24 cellular contexts compared by ENCODE assay signal in genomic region chr14:102625564-102626296, GRCh38. TPM values are rescaled to one million over a fixed set of nuclear protein-coding genes. Genes with fewer than 3 reads are reported as not detected.
DNase-seq lines count a peak whose midpoint lies in the region; ATAC-seq and TF ChIP-seq lines count a peak whose summit lies in the region.
"Had no signal": no experiment of that assay in that cellular context is flagged by ENCODE, and none has a peak within 500 bp of the region (broad histone marks: within the 10 kb centered on the region; RNA-seq: fewer than 3 reads in every experiment).

No MANE protein-coding gene starts in this region.

- peak overlapping the region in 2 of 11 experiments; percentile 32 to 37; a peak in 3 of 22 replicates for H3K27ac ChIP-seq in BLaER1 treated with 17β-estradiol and CSF1 and Interleukin-3, amounts not matched to agents 10 nM and 100 nM
- H3K27ac ChIP-seq in DOHH2 (ENCODE audit: low read depth, low read length) (0 out of 2 replicates have a peak overlapping the region, but pooled peaks have one; percentile 5), heart left ventricle (no peak overlapping the region)
- H3K27ac ChIP-seq: colonic mucosa, esophagus muscularis mucosa, foreskin keratinocyte, prostate gland, transverse colon had no signal

- no peaks in the 10 kb centered on the region for H3K9me3 Mint-ChIP-seq in activated naive CD8-positive, alpha-beta T cell treated with anti-CD3 and anti-CD28 coated beads for 36 hours
- H3K9me3 Mint-ChIP-seq in naive B cell, result peaks cover 0 to 2% (median 0%) of the 10 kb centered on the region in 7 donors
- H3K9me3 Mint-ChIP-seq: activated T-cell treated with anti-CD3 and anti-CD28 coated beads, Interleukin-2, amount 50 U/mL, for 4 hours; effector memory CD8-positive, alpha-beta T cell; T-helper 1 cell treated with Interleukin-12 subunit alpha and Interleukin-12 subunit beta and Interleukin-4 antibody, amounts not matched to agents 30 μg/mL and 1 μg/mL, for 36 hours had no signal

- peaks cover 13 to 80% (median 56%) of the 10 kb centered on the region in 11 experiments; a peak in 21 of 22 replicates for H3K36me3 ChIP-seq in BLaER1 treated with 17β-estradiol and CSF1 and Interleukin-3, amounts not matched to agents 10 nM and 100 nM
- H3K36me3 ChIP-seq in DOHH2 (ENCODE audit: control insufficient read depth, low read length) (peaks cover 19% of the 10 kb centered on the region), heart left ventricle (no peaks in the 10 kb centered on the region)
- H3K36me3 ChIP-seq: cardiac muscle cell, colonic mucosa, prostate gland, transverse colon had no signal

- H3K79me2 ChIP-seq in DOHH2 (ENCODE audit: control insufficient read depth, low read length), result peaks cover 95% of the 10 kb centered on the region

- H3K4me1 Mint-ChIP-seq in activated naive CD8-positive, alpha-beta T cell treated with anti-CD3 and anti-CD28 coated beads for 36 hours, result peaks cover 36% of the 10 kb centered on the region
- peaks cover 41 to 75% (median 66%) of the 10 kb centered on the region in 3 donors for H3K4me1 Mint-ChIP-seq in naive B cell

- H3K27me3 ChIP-seq in BLaER1 treated with 17β-estradiol and CSF1 and Interleukin-3, amounts not matched to agents 10 nM and 100 nM, result no peaks in the 10 kb centered on the region
- H3K27me3 ChIP-seq in DOHH2 (ENCODE audit: control insufficient read depth, low read length) (no peaks in the 10 kb centered on the region), heart left ventricle (no peaks in the 10 kb centered on the region)
- H3K27me3 ChIP-seq: cardiac muscle cell, colonic mucosa, esophagus muscularis mucosa, foreskin keratinocyte, transverse colon had no signal

- ATAC-seq in naive B cell (ENCODE audit: low read depth in 2 of 2) (no peak), heart left ventricle (no peak)
- ATAC-seq: effector memory CD8-positive, alpha-beta T cell; foreskin keratinocyte had no signal

- no peaks in the 10 kb centered on the region for H3K27me3 Mint-ChIP-seq in activated naive CD8-positive, alpha-beta T cell treated with anti-CD3 and anti-CD28 coated beads for 36 hours
- H3K27me3 Mint-ChIP-seq in naive B cell, result no peaks in the 10 kb centered on the region
- H3K27me3 Mint-ChIP-seq: effector memory CD8-positive, alpha-beta T cell had no signal

- no peak overlapping the region for H3K4me3 ChIP-seq in BLaER1 treated with 17β-estradiol and CSF1 and Interleukin-3, amounts not matched to agents 10 nM and 100 nM
- no peak overlapping the region for H3K4me3 ChIP-seq in DOHH2 (ENCODE audit: low read length)
- H3K4me3 ChIP-seq in heart left ventricle, result no peak overlapping the region
- H3K4me3 ChIP-seq: cardiac muscle cell, colonic mucosa, esophagus muscularis mucosa, prostate gland, transverse colon had no signal

- H3K27ac Mint-ChIP-seq in activated naive CD8-positive, alpha-beta T cell treated with anti-CD3 and anti-CD28 coated beads for 36 hours, result peak overlapping the region; percentile 3
- H3K27ac Mint-ChIP-seq in naive B cell, result peak overlapping the region in 5 of 6 donors; percentile 3 to 73 (median 14)
- H3K27ac Mint-ChIP-seq: effector memory CD8-positive, alpha-beta T cell; T-helper 1 cell treated with Interleukin-12 subunit alpha and Interleukin-12 subunit beta and Interleukin-4 antibody, amounts not matched to agents 30 μg/mL and 1 μg/mL, for 36 hours had no signal

- peak overlapping the region in 1 of 11 experiments; percentile 2; a peak in 2 of 22 replicates for H3K9ac ChIP-seq in BLaER1 treated with 17β-estradiol and CSF1 and Interleukin-3, amounts not matched to agents 10 nM and 100 nM

- peaks cover 91 to 100% (median 98%) of the 10 kb centered on the region in 11 experiments for H4K20me1 ChIP-seq in BLaER1 treated with 17β-estradiol and CSF1 and Interleukin-3, amounts not matched to agents 10 nM and 100 nM
- H4K20me1 ChIP-seq in DOHH2 (ENCODE audit: control insufficient read depth, insufficient read depth, low read depth, low read length), result peaks cover 11% of the 10 kb centered on the region

- no peak for TF ChIP-seq CTCF in DOHH2 (IDR thresholded peaks at IDR 0.05; ENCODE audit: low read depth, low read length, poor library complexity, severe bottlenecking)
- no peak for TF ChIP-seq CTCF in heart left ventricle (IDR thresholded peaks at IDR 0.05)

- peak overlapping the region in 7 of 11 experiments; percentile 1 to 89 (median 72); a peak in 8 of 22 replicates for H3K4me2 ChIP-seq in BLaER1 treated with 17β-estradiol and CSF1 and Interleukin-3, amounts not matched to agents 10 nM and 100 nM
- H3K4me2 ChIP-seq in DOHH2 (ENCODE audit: low read length), result no peak overlapping the region

- no peaks in the 10 kb centered on the region for H3K9me3 ChIP-seq in BLaER1 treated with 17β-estradiol and CSF1 and Interleukin-3, amounts not matched to agents 10 nM and 100 nM (replicated peaks in 1 of 11)
- H3K9me3 ChIP-seq in DOHH2 (ENCODE audit: control insufficient read depth, insufficient read depth, low read length) (no peaks in the 10 kb centered on the region), heart left ventricle (no peaks in the 10 kb centered on the region)
- H3K9me3 ChIP-seq: colonic mucosa, esophagus muscularis mucosa, prostate gland, transverse colon had no signal

- no peaks in the 10 kb centered on the region for H3F3A ChIP-seq in DOHH2 (ENCODE audit: control insufficient read depth, insufficient read depth)

- H3K4me3 Mint-ChIP-seq in activated naive CD8-positive, alpha-beta T cell treated with anti-CD3 and anti-CD28 coated beads for 36 hours, result no peak overlapping the region
- H3K4me3 Mint-ChIP-seq in naive B cell, result no peak overlapping the region
- H3K4me3 Mint-ChIP-seq: activated T-cell treated with anti-CD3 and anti-CD28 coated beads, Interleukin-2, amount 50 U/mL, for 4 hours; effector memory CD8-positive, alpha-beta T cell; T-helper 1 cell treated with Interleukin-12 subunit alpha and Interleukin-12 subunit beta and Interleukin-4 antibody, amounts not matched to agents 30 μg/mL and 1 μg/mL, for 36 hours had no signal

- H3K36me3 Mint-ChIP-seq in activated naive CD8-positive, alpha-beta T cell treated with anti-CD3 and anti-CD28 coated beads for 36 hours, result peaks cover 10% of the 10 kb centered on the region
- peaks cover 7 to 8% of the 10 kb centered on the region in 2 donors for H3K36me3 Mint-ChIP-seq in naive B cell

- H3K9me2 ChIP-seq in DOHH2 (replicated peaks; ENCODE audit: control insufficient read depth, low read length), result no peaks in the 10 kb centered on the region

- intact Hi-C loops in heart left ventricle (cut with DNase I), result no loop called here

- 94 to 97% (median 95%) methylated on average over 6 of the region's 6 CpGs for WGBS in heart left ventricle, 4 donors

- TF ChIP-seq POLR2A in heart left ventricle (IDR thresholded peaks at IDR 0.05), result no peak

- H3K4me1 ChIP-seq in BLaER1 treated with 17β-estradiol and CSF1 and Interleukin-3, amounts not matched to agents 10 nM and 100 nM, result peaks cover 68 to 100% (median 82%) of the 10 kb centered on the region in 10 experiments
- peaks cover 68% of the 10 kb centered on the region for H3K4me1 ChIP-seq in DOHH2 (ENCODE audit: control insufficient read depth, low read length)
- H3K4me1 ChIP-seq in heart left ventricle, result peaks cover 0 to 45% (median 14%) of the 10 kb centered on the region in 12 donors
- H3K4me1 ChIP-seq: foreskin keratinocyte, prostate gland had no signal

- no peak for DNase-seq in activated naive CD8-positive, alpha-beta T cell treated with anti-CD3 and anti-CD28 coated beads for 36 hours
- DNase-seq in naive B cell, result no peak
- DNase-seq in RPMI8226, result no peak
- no peak for DNase-seq in NK-92 (lab: John Stamatoyannopoulos, UW; ENCODE audit: unreplicated experiment)
- no peak for DNase-seq in heart left ventricle
- DNase-seq: activated naive CD4-positive, alpha-beta T cell treated with anti-CD3 and anti-CD28 coated beads, Interleukin-2, amount 50 U/mL, for 16 hours; activated T-cell treated with anti-CD3 and anti-CD28 coated beads, Interleukin-2, amount 50 U/mL, for 4 hours; C1 segment of cervical spinal cord; colonic mucosa; DMS79; effector memory CD8-positive, alpha-beta T cell; foreskin keratinocyte; GF-D8; KBM-7; NCI-H2029 treated with DMSO at 0.1 percent for 48 hours; NCI-H345; nucleus accumbens; transverse colon had no signal

RNA-seq across cellular contexts. Expression of gene RCOR1, which starts 33.3 kb away (rescaled TPM):
- 10 to 100 TPM; 14.7 to 16.2 TPM for total RNA-seq in activated naive CD8-positive, alpha-beta T cell treated with anti-CD3 and anti-CD28 coated beads for 36 hours
- polyA plus RNA-seq in naive B cell (ENCODE audit: low read depth in 6 of 6) (1 to 10 TPM in 5 of 6 donors, under 1 TPM in 1; 0.78 to 2.6 (median 1.6) TPM), heart left ventricle (10 to 100 TPM in 1 of 2 donors, 1 to 10 TPM in 1; 2.7 to 11.1 TPM)
- 10 to 100 TPM in 6 of 9 donors, 1 to 10 TPM in 3; 8.5 to 20.9 (median 12.8) TPM for total RNA-seq in heart left ventricle
